In genomic region chr6:37792457-37793039, GRCh38 we compare ENCODE assay signal across 2 cellular contexts.
A peak's percentile ranks its signal among the peaks of the same experiment; 100 is the strongest.
TF ChIP-seq lines count a peak whose summit lies in the region.

No MANE protein-coding gene starts in this region.

TF ChIP-seq in SK-N-SH, 30 proteins besides CTCF, POLR2A, EP300 and RAD21:
- TF ChIP-seq REST (IDR thresholded peaks at IDR 0.05; ENCODE audit: low read depth, low read length) (peak; percentile 72), IRF3 (IDR thresholded peaks at IDR 0.05; ENCODE audit: low read depth, low read length) (no peak)

TF ChIP-seq in SK-N-SH treated with all-trans-retinoic acid at 6 μM for 48 hours, 23 proteins besides CTCF, POLR2A, EP300 and RAD21 (continued from another document):
- TF ChIP-seq POU6F1 (CRISPR knock-in tag; IDR thresholded peaks at IDR 0.05; ENCODE audit: borderline replicate concordance, low read depth) (no peak), ZNF565 (CRISPR knock-in tag; conservative IDR thresholded peaks at IDR 0.05; ENCODE audit: low read depth) (no peak), TOX (CRISPR knock-in tag; IDR thresholded peaks at IDR 0.05; ENCODE audit: borderline replicate concordance) (no peak), ZNF70 (CRISPR knock-in tag; IDR thresholded peaks at IDR 0.05) (no peak), TSHZ2 (CRISPR knock-in tag; IDR thresholded peaks at IDR 0.05) (no peak), ZNF8 (CRISPR knock-in tag; IDR thresholded peaks at IDR 0.05) (no peak), RARB (CRISPR knock-in tag; IDR thresholded peaks at IDR 0.05) (no peak), PPARA (CRISPR knock-in tag; IDR thresholded peaks at IDR 0.05; ENCODE audit: borderline replicate concordance) (no peak), OSR1 (CRISPR knock-in tag; IDR thresholded peaks at IDR 0.05) (no peak), PATZ1 (CRISPR knock-in tag; IDR thresholded peaks at IDR 0.05; ENCODE audit: borderline replicate concordance) (no peak), CSDC2 (CRISPR knock-in tag; IDR thresholded peaks at IDR 0.05) (no peak), GLIS3 (CRISPR knock-in tag; IDR thresholded peaks at IDR 0.05) (no peak), TCF4 (CRISPR knock-in tag; IDR thresholded peaks at IDR 0.05; ENCODE audit: borderline replicate concordance) (no peak), ARNTL (CRISPR knock-in tag; IDR thresholded peaks at IDR 0.05; ENCODE audit: borderline replicate concordance, low read depth) (no peak)
